In genomic region chr20:49938173-49939163, GRCh38 we compare ENCODE assay signal across 1 cellular context.
A peak's percentile ranks its signal among the peaks of the same experiment; 100 is the strongest.
TF ChIP-seq lines count a peak whose summit lies in the region.

No MANE protein-coding gene starts in this region.

TF ChIP-seq in GM12878, 131 proteins besides CTCF, POLR2A, EP300 and RAD21:
- TF ChIP-seq PAX5 (IDR thresholded peaks at IDR 0.05; ENCODE audit: borderline replicate concordance, low read depth, low read length) (no peak), IKZF2 (IDR thresholded peaks at IDR 0.05) (no peak), RAD51 (IDR thresholded peaks at IDR 0.05) (0 out of 2 replicates have a peak, but pooled peaks have one; percentile 21), ZBTB40 (IDR thresholded peaks at IDR 0.05; ENCODE audit: borderline replicate concordance) (peak; percentile 47; the same call in 1 of the 2 replicates), BCLAF1 (IDR thresholded peaks at IDR 0.05) (no peak), TCF3 (IDR thresholded peaks at IDR 0.05; ENCODE audit: borderline replicate concordance, insufficient read depth, low read depth, low read length) (no peak), NR2F1 (conservative IDR thresholded peaks at IDR 0.05) (0 out of 2 replicates have a peak, but pooled peaks have one; percentile 12), REST (IDR thresholded peaks at IDR 0.05; ENCODE audit: low read depth, low read length) (no peak), MXI1 (IDR thresholded peaks at IDR 0.05; ENCODE audit: low read depth, low read length) (no peak), POLR2AphosphoS5 (IDR thresholded peaks at IDR 0.05; ENCODE audit: low read length) (peak; percentile 51; the same call in 1 of the 2 replicates), YBX1 (IDR thresholded peaks at IDR 0.05) (no peak)
